8 cellular contexts compared by ENCODE assay signal in the genomic region with DNA sequence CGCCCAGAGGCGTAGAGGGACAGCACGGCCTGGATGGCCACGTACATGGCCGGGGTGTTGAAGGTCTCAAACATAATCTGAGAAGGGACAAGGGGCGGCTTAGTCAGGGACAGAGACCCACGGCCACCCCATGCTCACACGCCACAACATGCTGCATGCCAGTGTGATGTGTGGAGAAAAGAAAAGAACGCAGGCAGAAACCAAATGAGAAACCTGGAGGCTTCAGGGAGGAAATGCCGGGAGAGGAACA. TPM values are rescaled to one million over a fixed set of nuclear protein-coding genes. Genes with fewer than 3 reads are reported as not detected.
DNase-seq lines count a peak whose midpoint lies in the region; ATAC-seq and TF ChIP-seq lines count a peak whose summit lies in the region.

No MANE protein-coding gene starts in this region.

- peaks cover 5% of the 10 kb centered on the region for H3K4me1 ChIP-seq in RWPE2 (ENCODE audit: insufficient read depth, poor library complexity, severe bottlenecking)
- peaks cover 25 to 67% (median 25%) of the 10 kb centered on the region in 3 donors for H3K4me1 ChIP-seq in esophagus squamous epithelium

- DNase-seq in GM06990 (ENCODE audit: extremely low read depth, insufficient read length) (no peak), RWPE2 (ENCODE audit: low spot score) (no peak), esophagus squamous epithelium (lab: John Stamatoyannopoulos, UW) (no peak), pons (ENCODE audit: low spot score) (peak; percentile 19), NCI-H1417 (lab: John Stamatoyannopoulos, UW) (no peak)

- no peak for TF ChIP-seq POLR2A in esophagus squamous epithelium (IDR thresholded peaks at IDR 0.05)

- H3K4me3 ChIP-seq in GM06990 (replicated peaks; ENCODE audit: low read depth, low read length), result peak overlapping the region; percentile 83
- H3K4me3 ChIP-seq in RWPE2 (ENCODE audit: severe bottlenecking), result peak overlapping the region; percentile 66
- H3K4me3 ChIP-seq in esophagus squamous epithelium, result peak overlapping the region; percentile 91 to 99 (median 97)

- TF ChIP-seq CTCF in GM06990 (IDR thresholded peaks at IDR 0.05; ENCODE audit: insufficient read depth, low read length, poor library complexity, severe bottlenecking) (no peak), RWPE2 (IDR thresholded peaks at IDR 0.05; ENCODE audit: poor library complexity, severe bottlenecking) (no peak), esophagus squamous epithelium (IDR thresholded peaks at IDR 0.05) (no peak)

- intact Hi-C loops in esophagus squamous epithelium (cut with DNase I), result loop anchor here (5.0 kb wide), 1 partner anchor 114 kb away; the partner anchor contains the start of gene BAHCC1

- ATAC-seq in RWPE2 (ENCODE audit: low read depth), result no peak
- ATAC-seq in HG03280 (IDR thresholded peaks at IDR 0.05; ENCODE audit: unreplicated experiment), result no peak
- no peak for ATAC-seq in HG02970 (IDR thresholded peaks at IDR 0.05; ENCODE audit: low FRiP score, unreplicated experiment)
- ATAC-seq in HG03108 (IDR thresholded peaks at IDR 0.05; ENCODE audit: unreplicated experiment), result no peak

- H3K27ac ChIP-seq in RWPE2 (ENCODE audit: poor library complexity, severe bottlenecking) (peak overlapping the region; percentile 97), esophagus squamous epithelium (peak overlapping the region; percentile 97 to 100 (median 100))

- H3K9me3 ChIP-seq in RWPE2 (ENCODE audit: severe bottlenecking), result no peaks in the 10 kb centered on the region
- no peaks in the 10 kb centered on the region for H3K9me3 ChIP-seq in esophagus squamous epithelium

- H3K36me3 ChIP-seq in GM06990 (ENCODE audit: control insufficient read depth, insufficient read depth, low read length) (peaks cover 28% of the 10 kb centered on the region), RWPE2 (ENCODE audit: low read depth) (peaks cover 36% of the 10 kb centered on the region), esophagus squamous epithelium (peaks cover 15 to 41% (median 28%) of the 10 kb centered on the region in 3 donors)

- 0 to 1% methylated on average over 8 of the region's 10 CpGs for WGBS in esophagus squamous epithelium, 2 donors

- H3K27me3 ChIP-seq in GM06990 (replicated peaks; ENCODE audit: control insufficient read depth, insufficient read depth, low read length) (no peaks in the 10 kb centered on the region), RWPE2 (ENCODE audit: insufficient read depth, poor library complexity, severe bottlenecking) (no peaks in the 10 kb centered on the region), esophagus squamous epithelium (no peaks in the 10 kb centered on the region)

RNA-seq across cellular contexts. Expression of gene ACTG1, which starts 1.1 kb away (rescaled TPM):
- total RNA-seq in esophagus squamous epithelium, result 1,000 to 10,000 TPM; 3,349 to 6,664 (median 4,433) TPM

RNA-seq across cellular contexts. Expression of gene FSCN2, which starts 16.7 kb away (rescaled TPM):
- 1 to 10 TPM in 3 of 4 donors, not detected in 1; 1.1 to 2.3 (median 1.8) TPM for total RNA-seq in esophagus squamous epithelium

RNA-seq across cellular contexts. Expression of gene FAAP100, which starts 40.7 kb away (rescaled TPM):
- total RNA-seq in esophagus squamous epithelium, result 10 to 100 TPM; 17.3 to 32.2 (median 26.1) TPM
